ENCODE assay signal across 11 cellular contexts in the genomic region with DNA sequence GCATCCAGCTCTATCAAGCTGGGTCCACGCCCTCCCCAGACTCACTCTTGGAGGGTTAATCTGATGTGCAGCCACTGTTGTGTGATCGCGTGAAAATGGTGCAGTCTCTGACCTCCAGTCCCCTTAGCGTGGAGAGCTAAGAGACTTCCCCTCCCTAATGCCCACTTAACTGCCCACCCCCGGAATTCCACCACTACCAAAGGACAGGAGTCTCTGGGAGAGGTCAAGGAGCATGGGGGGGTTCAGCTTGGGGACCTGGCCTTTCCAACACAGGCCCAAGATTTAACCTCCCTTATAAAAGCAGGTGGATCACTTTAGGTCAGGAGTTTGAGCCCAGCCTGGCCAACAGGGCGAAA. TPM values are rescaled to one million over a fixed set of nuclear protein-coding genes. Genes with fewer than 3 reads are reported as not detected.
DNase-seq lines count a peak whose midpoint lies in the region; ATAC-seq and TF ChIP-seq lines count a peak whose summit lies in the region.
"Had no signal": no experiment of that assay in that cellular context is flagged by ENCODE, and none has a peak within 500 bp of the region (broad histone marks: within the 10 kb centered on the region; RNA-seq: fewer than 3 reads in every experiment).

No MANE protein-coding gene starts in this region.

- peaks cover 69% of the 10 kb centered on the region for H3K4me1 ChIP-seq in CD4-positive, alpha-beta memory T cell (ENCODE audit: insufficient read depth, low read length)

- CTCF ChIA-PET in CD4-positive, alpha-beta memory T cell (lab: Charles Lee; ENCODE audit: partially characterized antibody) = interaction anchor here (0.6 to 3.0 kb wide), 5 partner anchors 13 to 71 kb away, joined by 3 to 13 read pairs (median 3); no protein-coding TSS in a partner anchor

- peak in 1 of 5 donors; percentile 20 for DNase-seq in CD4-positive, alpha-beta memory T cell
- DNase-seq in HL-60 (ENCODE audit: low read depth in 1 of 2, low spot score in 1 of 2) (no peak), coronary artery (ENCODE audit: low spot score) (no peak), posterior vena cava (ENCODE audit: low spot score) (peak; percentile 57), NCI-H146 (lab: John Stamatoyannopoulos, UW) (no peak), inferior parietal cortex (ENCODE audit: extremely low spot score) (no peak)
- DNase-seq in activated CD4-positive, alpha-beta T cell treated with anti-CD3 and anti-CD28 coated beads for 48 hours = no peak
- DNase-seq: activated CD4-positive, CD25-positive, alpha-beta regulatory T cell treated with anti-CD3 and anti-CD28 coated beads, Interleukin-2, amount 50 U/mL, for 72 hours had no signal

- H3K4me1 Mint-ChIP-seq in CD4-positive, alpha-beta memory T cell = peaks cover 43 to 82% (median 56%) of the 10 kb centered on the region in 4 donors

- peak overlapping the region in 4 of 7 donors; percentile 55 to 96 (median 78) for H3K27ac Mint-ChIP-seq in CD4-positive, alpha-beta memory T cell

- H3K36me3 Mint-ChIP-seq in CD4-positive, alpha-beta memory T cell = peaks cover 23 to 52% of the 10 kb centered on the region in 2 donors

- no peak for ATAC-seq in HG02759 (IDR thresholded peaks at IDR 0.05; ENCODE audit: unreplicated experiment)

- peaks cover 0 to 7% (median 4%) of the 10 kb centered on the region in 8 donors for H3K9me3 Mint-ChIP-seq in CD4-positive, alpha-beta memory T cell

- peak overlapping the region in 5 of 8 donors; percentile 12 to 83 (median 69) for H3K4me3 Mint-ChIP-seq in CD4-positive, alpha-beta memory T cell

- no peak overlapping the region for H3K4me3 ChIP-seq in CD4-positive, alpha-beta memory T cell (ENCODE audit: low read length in 2 of 2)
- H3K4me3 ChIP-seq in HL-60 (replicated peaks; ENCODE audit: insufficient read depth, low read length) = no peak overlapping the region
- no peak overlapping the region for H3K4me3 ChIP-seq in coronary artery
- H3K4me3 ChIP-seq: pancreas had no signal

- H3K27me3 ChIP-seq in CD4-positive, alpha-beta memory T cell (ENCODE audit: insufficient read depth, low read length) = no peaks in the 10 kb centered on the region
- H3K27me3 ChIP-seq in HL-60 (ENCODE audit: insufficient read depth, poor library complexity, severe bottlenecking) = no peaks in the 10 kb centered on the region
- H3K27me3 ChIP-seq: pancreas had no signal

- peaks cover 26% of the 10 kb centered on the region for H3K36me3 ChIP-seq in CD4-positive, alpha-beta memory T cell (ENCODE audit: insufficient read depth, low read length)

- TF ChIP-seq CTCF in HL-60 (IDR thresholded peaks at IDR 0.05; ENCODE audit: insufficient read depth, low read length) (no peak), coronary artery (IDR thresholded peaks at IDR 0.05) (no peak)

- POLR2A ChIA-PET in CD4-positive, alpha-beta memory T cell (lab: Charles Lee; ENCODE audit: partially characterized antibody) = interaction anchor here (0.6 to 2.2 kb wide), 5 partner anchors 10 to 668 kb away, joined by 3 to 13 read pairs (median 3); a partner anchor contains a TSS

- no peaks in the 10 kb centered on the region for H3K27me3 Mint-ChIP-seq in CD4-positive, alpha-beta memory T cell

- H3K27ac ChIP-seq in CD4-positive, alpha-beta memory T cell (ENCODE audit: low read depth, low read length) = no peak overlapping the region
- H3K27ac ChIP-seq in HL-60 (replicated peaks) = peak overlapping the region; percentile 67
- peak overlapping the region; percentile 66 to 72 for H3K27ac ChIP-seq in coronary artery

- intact Hi-C loops in CD4-positive, alpha-beta memory T cell (cut with micrococcal nuclease) = no loop called here
- intact Hi-C loops in posterior vena cava (cut with DNase I) = loop anchor here in 1 of 2 donors (10.0 kb wide), 1 partner anchor 237 kb away; a partner anchor contains a TSS

- H3K9me3 ChIP-seq in CD4-positive, alpha-beta memory T cell (ENCODE audit: control insufficient read depth in 1 of 2, low read length in 2 of 2) = no peaks in the 10 kb centered on the region
- H3K9me3 ChIP-seq: Caco-2, pancreas had no signal

RNA-seq across cellular contexts. Expression of a gene that starts 48.8 kb away (rescaled TPM):
- 10 to 100 TPM; 59.3 to 59.4 TPM for total RNA-seq in CD4-positive, alpha-beta memory T cell
- polyA plus RNA-seq in CD4-positive, alpha-beta memory T cell = 100 to 1,000 TPM in 1 of 2 donors, 10 to 100 TPM in 1; 86.5 to 102 TPM
- total RNA-seq in posterior vena cava = 10 to 100 TPM; 21.5 to 26.0 TPM

RNA-seq across cellular contexts. Expression of a gene that starts 50.2 kb away (rescaled TPM):
- not detected for total RNA-seq in CD4-positive, alpha-beta memory T cell
- not detected for polyA plus RNA-seq in CD4-positive, alpha-beta memory T cell
- total RNA-seq in posterior vena cava = 10 to 100 TPM in 1 of 2 donors, 1 to 10 TPM in 1; 5.8 to 17.9 TPM

RNA-seq across cellular contexts. Expression of a gene that starts 51.8 kb away (rescaled TPM):
- total RNA-seq in CD4-positive, alpha-beta memory T cell = 100 to 1,000 TPM; 144 to 147 TPM
- 10 to 100 TPM in 1 of 2 donors, 1 to 10 TPM in 1; 4.5 to 16.0 TPM for polyA plus RNA-seq in CD4-positive, alpha-beta memory T cell
- total RNA-seq in posterior vena cava = 10 to 100 TPM; 26.0 to 33.1 TPM

Comparison
In these comparisons a context has a peak if more than half of its experiments do, and no peak if none do; other contexts are left out.
1. RNA of a gene that starts 50.2 kb away (total RNA-seq): 5.8 to 17.9 TPM in posterior vena cava; not detected in CD4-positive, alpha-beta memory T cell; every median in the first group is over 4 times any median in the second.
2. RNA of a gene that starts 51.8 kb away (total RNA-seq): 144 to 147 TPM in CD4-positive, alpha-beta memory T cell; 26.0 to 33.1 TPM in posterior vena cava; every median in the first group is over 4 times any median in the second.